In the genomic region with DNA sequence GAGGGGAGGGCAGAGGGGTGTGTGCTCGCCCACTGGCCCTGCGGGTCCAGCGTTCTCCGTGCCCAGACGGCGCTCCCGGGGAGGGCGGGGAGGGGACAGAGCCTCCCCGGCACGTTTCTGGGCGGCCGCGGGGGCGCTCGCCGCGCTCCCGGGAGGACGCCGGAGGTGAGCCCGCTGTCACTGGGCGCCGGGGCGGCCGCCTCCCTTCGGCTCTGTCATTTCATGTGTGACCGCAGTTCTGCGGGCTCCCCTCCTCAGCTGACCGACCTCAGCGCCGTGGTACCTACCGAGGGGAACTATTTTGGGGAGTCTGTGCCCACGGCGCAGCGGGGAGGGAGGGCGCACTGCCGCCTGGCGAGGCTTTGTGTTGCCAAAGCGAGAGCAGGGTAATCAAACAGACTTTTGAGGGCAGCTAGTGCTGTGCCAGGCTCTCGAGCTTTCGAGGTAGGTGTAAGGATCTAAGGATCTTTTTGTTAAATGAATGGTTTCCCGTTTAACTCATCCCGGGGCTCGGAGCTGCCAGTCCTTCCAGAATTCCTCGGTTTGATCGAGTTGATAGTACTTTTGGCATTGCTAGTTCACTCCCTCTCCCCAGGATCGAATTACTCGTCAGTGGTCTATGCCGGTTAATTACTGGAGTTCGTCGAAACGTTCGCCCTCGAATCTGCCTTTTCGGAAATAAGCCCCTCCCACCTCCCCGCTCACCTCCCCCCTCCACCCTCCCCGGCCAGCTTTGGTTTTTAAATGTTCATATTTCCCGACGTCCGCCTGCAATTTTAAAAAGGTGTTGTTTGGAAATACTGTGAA, we compare ENCODE assay signal across 8 cellular contexts. TPM values are rescaled to one million over a fixed set of nuclear protein-coding genes. Genes with fewer than 3 reads are reported as not detected.
DNase-seq lines count a peak whose midpoint lies in the region; ATAC-seq and TF ChIP-seq lines count a peak whose summit lies in the region.

No MANE protein-coding gene starts in this region.

- H3K4me3 ChIP-seq in coronary artery, result peak overlapping the region; percentile 97

- peak; percentile 63 for ATAC-seq in HG02642 (IDR thresholded peaks at IDR 0.05; ENCODE audit: poor library complexity, unreplicated experiment)
- ATAC-seq in left lobe of liver, result peak; percentile 81

- DNase-seq in DMS 273 (lab: John Stamatoyannopoulos, UW; ENCODE audit: unreplicated experiment) (peak; percentile 71), DMS 273 treated with DMSO at 0.1 percent for 48 hours (lab: John Stamatoyannopoulos, UW) (no peak), NCI-H146 treated with DMSO at 0.1 percent for 48 hours (lab: John Stamatoyannopoulos, UW; ENCODE audit: unreplicated experiment) (peak; percentile 75), coronary artery (ENCODE audit: low spot score) (peak; percentile 79), left lobe of liver (ENCODE audit: low spot score) (peak; percentile 87)
- peak; percentile 84 for DNase-seq in activated CD4-positive, alpha-beta T cell treated with anti-CD3 and anti-CD28 coated beads for 48 hours
- DNase-seq in stimulated activated CD4-positive, alpha-beta T cell treated with anti-CD3 and anti-CD28 coated beads, Interleukin-2, amount 100 ng/mL, for 48 hours, result peak; percentile 56 to 60

- peak overlapping the region; percentile 97 to 98 for H3K27ac ChIP-seq in coronary artery

- TF ChIP-seq CTCF in coronary artery (IDR thresholded peaks at IDR 0.05), result no peak

RNA-seq across cellular contexts. Expression of gene ARID5B, which starts 1.9 kb away (rescaled TPM):
- total RNA-seq in left lobe of liver, result 3.8 TPM
